Comparison of ENCODE assay signal across 1 cellular context in genomic region chr1:212242288-212242984, GRCh38.
TF ChIP-seq lines count a peak whose summit lies in the region.

No MANE protein-coding gene starts in this region.

TF ChIP-seq in HepG2, 621 proteins besides CTCF, POLR2A, EP300 and RAD21 (continued from another document and continues in another):
- TF ChIP-seq ZNF24 (IDR thresholded peaks at IDR 0.05) (no peak), ZMYM4 (CRISPR knock-in tag; IDR thresholded peaks at IDR 0.05) (peak; percentile 38; the same call in 1 of the 2 replicates), ATF7-NPFF (CRISPR knock-in tag; IDR thresholded peaks at IDR 0.05; ENCODE audit: low read depth) (no peak), RFX5 (IDR thresholded peaks at IDR 0.05; ENCODE audit: low read depth, low read length) (no peak), SRSF4 (IDR thresholded peaks at IDR 0.05; ENCODE audit: low read depth, low read length, poor library complexity, severe bottlenecking) (no peak), ATF1 (CRISPR knock-in tag; IDR thresholded peaks at IDR 0.05) (0 out of 2 replicates have a peak, but pooled peaks have one; percentile 44), HMGXB3 (CRISPR knock-in tag; IDR thresholded peaks at IDR 0.05; ENCODE audit: borderline replicate concordance) (no peak), TCF12 (IDR thresholded peaks at IDR 0.05) (no peak), TCF12 (CRISPR knock-in tag; IDR thresholded peaks at IDR 0.05) (no peak), ZBTB1 (CRISPR knock-in tag; IDR thresholded peaks at IDR 0.05; ENCODE audit: borderline replicate concordance) (no peak), CCAR2 (optimal IDR thresholded peaks at IDR 0.05; ENCODE audit: low read depth, low read length) (no peak), NFKBIZ (CRISPR knock-in tag; IDR thresholded peaks at IDR 0.05) (0 out of 2 replicates have a peak, but pooled peaks have one; percentile 54), ATF7 (IDR thresholded peaks at IDR 0.05) (no peak), ATF7 (CRISPR knock-in tag; IDR thresholded peaks at IDR 0.05) (no peak), HOXD1 (CRISPR knock-in tag; IDR thresholded peaks at IDR 0.05) (no peak), CENPT (CRISPR knock-in tag; IDR thresholded peaks at IDR 0.05; ENCODE audit: low read depth) (no peak), SNAPC4 (CRISPR knock-in tag; IDR thresholded peaks at IDR 0.05) (no peak), ZBTB25 (CRISPR knock-in tag; IDR thresholded peaks at IDR 0.05) (no peak; the same call in 1 of the 2 replicates), SIN3B (IDR thresholded peaks at IDR 0.05; ENCODE audit: low read length) (no peak), POGZ (CRISPR knock-in tag; IDR thresholded peaks at IDR 0.05) (no peak; the same call in 1 of the 2 replicates), SNAPC2 (CRISPR knock-in tag; IDR thresholded peaks at IDR 0.05) (no peak), FOXK1 (CRISPR knock-in tag; IDR thresholded peaks at IDR 0.05; ENCODE audit: borderline replicate concordance, low read depth) (peak; percentile 62; the same call in 1 of the 2 replicates), ZNF18 (CRISPR knock-in tag; IDR thresholded peaks at IDR 0.05; ENCODE audit: insufficient replicate concordance) (peak; percentile 76), ZNF12 (CRISPR knock-in tag; IDR thresholded peaks at IDR 0.05) (no peak), TBP (CRISPR knock-in tag; IDR thresholded peaks at IDR 0.05) (no peak), JDP2 (CRISPR knock-in tag; IDR thresholded peaks at IDR 0.05; ENCODE audit: borderline replicate concordance) (no peak), GMEB2 (CRISPR knock-in tag; IDR thresholded peaks at IDR 0.05; ENCODE audit: low read depth) (no peak), MXD1 (CRISPR knock-in tag; IDR thresholded peaks at IDR 0.05) (no peak), NFIC (IDR thresholded peaks at IDR 0.05; ENCODE audit: low read length) (peak; percentile 67), ZNF879 (CRISPR knock-in tag; IDR thresholded peaks at IDR 0.05) (no peak), GZF1 (CRISPR knock-in tag; IDR thresholded peaks at IDR 0.05) (no peak), ZNF574 (CRISPR knock-in tag; IDR thresholded peaks at IDR 0.05) (peak; percentile 89), ZNF296 (CRISPR knock-in tag; conservative IDR thresholded peaks at IDR 0.05) (no peak), CCDC6 (CRISPR knock-in tag; IDR thresholded peaks at IDR 0.05) (no peak), ZNF615 (CRISPR knock-in tag; IDR thresholded peaks at IDR 0.05; ENCODE audit: borderline replicate concordance) (no peak), ZNF839 (CRISPR knock-in tag; IDR thresholded peaks at IDR 0.05; ENCODE audit: borderline replicate concordance) (no peak), SIX4 (CRISPR knock-in tag; IDR thresholded peaks at IDR 0.05) (no peak), ZKSCAN5 (CRISPR knock-in tag; IDR thresholded peaks at IDR 0.05) (no peak), ZNF782 (CRISPR knock-in tag; IDR thresholded peaks at IDR 0.05; ENCODE audit: borderline replicate concordance) (no peak), MIXL1 (CRISPR knock-in tag; IDR thresholded peaks at IDR 0.05) (no peak; the same call in 1 of the 2 replicates), ZNF33B (CRISPR knock-in tag; IDR thresholded peaks at IDR 0.05) (peak; percentile 10; the same call in 1 of the 2 replicates), ZNF143 (CRISPR knock-in tag; IDR thresholded peaks at IDR 0.05) (no peak), IRF1 (CRISPR knock-in tag; IDR thresholded peaks at IDR 0.05; ENCODE audit: low read depth) (no peak), ZNF841 (CRISPR knock-in tag; IDR thresholded peaks at IDR 0.05; ENCODE audit: borderline replicate concordance) (no peak), ZNF614 (CRISPR knock-in tag; IDR thresholded peaks at IDR 0.05; ENCODE audit: borderline replicate concordance) (no peak), FOXC1 (CRISPR knock-in tag; IDR thresholded peaks at IDR 0.05; ENCODE audit: borderline replicate concordance) (no peak)
